1 cellular context compared by ENCODE assay signal in genomic region chr15:52301265-52301847, GRCh38.
TF ChIP-seq lines count a peak whose summit lies in the region.

No MANE protein-coding gene starts in this region.

TF ChIP-seq in HepG2, 621 proteins besides CTCF, POLR2A, EP300 and RAD21 (continued from another document and continues in another):
- TF ChIP-seq, protein P1, sequence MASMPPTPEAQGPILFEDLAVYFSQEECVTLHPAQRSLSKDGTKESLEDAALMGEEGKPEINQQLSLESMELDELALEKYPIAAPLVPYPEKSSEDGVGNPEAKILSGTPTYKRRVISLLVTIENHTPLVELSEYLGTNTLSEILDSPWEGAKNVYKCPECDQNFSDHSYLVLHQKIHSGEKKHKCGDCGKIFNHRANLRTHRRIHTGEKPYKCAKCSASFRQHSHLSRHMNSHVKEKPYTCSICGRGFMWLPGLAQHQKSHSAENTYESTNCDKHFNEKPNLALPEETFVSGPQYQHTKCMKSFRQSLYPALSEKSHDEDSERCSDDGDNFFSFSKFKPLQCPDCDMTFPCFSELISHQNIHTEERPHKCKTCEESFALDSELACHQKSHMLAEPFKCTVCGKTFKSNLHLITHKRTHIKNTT (CRISPR knock-in tag; IDR thresholded peaks at IDR 0.05) = no peak
- TF ChIP-seq TBX3 (IDR thresholded peaks at IDR 0.05; ENCODE audit: borderline replicate concordance) (no peak), NR2F6 (IDR thresholded peaks at IDR 0.05) (peak; percentile 12; the same call in 1 of the 2 replicates), NR2F6 (CRISPR knock-in tag; IDR thresholded peaks at IDR 0.05) (no peak), ZNF556 (CRISPR knock-in tag; IDR thresholded peaks at IDR 0.05; ENCODE audit: borderline replicate concordance) (no peak), U2AF1 (optimal IDR thresholded peaks at IDR 0.05; ENCODE audit: low read depth, low read length) (no peak), HIC2 (CRISPR knock-in tag; IDR thresholded peaks at IDR 0.05; ENCODE audit: low read depth) (no peak), NFE2L1 (CRISPR knock-in tag; IDR thresholded peaks at IDR 0.05; ENCODE audit: borderline replicate concordance) (no peak), ZNF235 (CRISPR knock-in tag; IDR thresholded peaks at IDR 0.05; ENCODE audit: borderline replicate concordance) (no peak), KAT2B (IDR thresholded peaks at IDR 0.05; ENCODE audit: borderline replicate concordance, low read depth, low read length) (no peak), ONECUT2 (CRISPR knock-in tag; IDR thresholded peaks at IDR 0.05) (no peak), AHR (CRISPR knock-in tag; IDR thresholded peaks at IDR 0.05) (no peak), FOXP4 (CRISPR knock-in tag; IDR thresholded peaks at IDR 0.05) (0 out of 2 replicates have a peak, but pooled peaks have one; percentile 25), ZMYM4 (CRISPR knock-in tag; IDR thresholded peaks at IDR 0.05) (0 out of 2 replicates have a peak, but pooled peaks have one; percentile 22), KAT8 (CRISPR knock-in tag; IDR thresholded peaks at IDR 0.05) (no peak), HNF4A (CRISPR knock-in tag; IDR thresholded peaks at IDR 0.05) (peak; percentile 69), GTF3A (CRISPR knock-in tag; conservative IDR thresholded peaks at IDR 0.05) (no peak), JUN (CRISPR knock-in tag; IDR thresholded peaks at IDR 0.05) (no peak), TBL1XR1 (IDR thresholded peaks at IDR 0.05; ENCODE audit: borderline replicate concordance, low read length, partially characterized antibody) (no peak), RCOR2 (CRISPR knock-in tag; IDR thresholded peaks at IDR 0.05) (0 out of 2 replicates have a peak, but pooled peaks have one; percentile 47), NFYC (CRISPR knock-in tag; IDR thresholded peaks at IDR 0.05) (no peak), CREM (IDR thresholded peaks at IDR 0.05) (no peak), CREM (CRISPR knock-in tag; IDR thresholded peaks at IDR 0.05) (no peak), JDP2 (CRISPR knock-in tag; IDR thresholded peaks at IDR 0.05; ENCODE audit: borderline replicate concordance) (no peak), ZNF20 (CRISPR knock-in tag; IDR thresholded peaks at IDR 0.05) (no peak), PHF5A (CRISPR knock-in tag; IDR thresholded peaks at IDR 0.05; ENCODE audit: low read depth, unreplicated experiment) (no peak), ZNF296 (CRISPR knock-in tag; conservative IDR thresholded peaks at IDR 0.05) (no peak), SOX5 (CRISPR knock-in tag; IDR thresholded peaks at IDR 0.05; ENCODE audit: borderline replicate concordance) (peak; percentile 31; the same call in 1 of the 2 replicates), PRDM15 (CRISPR knock-in tag; IDR thresholded peaks at IDR 0.05) (no peak), ZNF225 (CRISPR knock-in tag; IDR thresholded peaks at IDR 0.05) (no peak), SRF (IDR thresholded peaks at IDR 0.05; ENCODE audit: low read depth, low read length) (no peak), RXRB (CRISPR knock-in tag; IDR thresholded peaks at IDR 0.05; ENCODE audit: borderline replicate concordance) (0 out of 2 replicates have a peak, but pooled peaks have one; percentile 22), ZNF674 (CRISPR knock-in tag; IDR thresholded peaks at IDR 0.05; ENCODE audit: low read depth) (no peak), SRSF4 (IDR thresholded peaks at IDR 0.05; ENCODE audit: low read depth, low read length, poor library complexity, severe bottlenecking) (no peak), GATAD2A (CRISPR knock-in tag; IDR thresholded peaks at IDR 0.05) (0 out of 2 replicates have a peak, but pooled peaks have one; percentile 26), LCORL (IDR thresholded peaks at IDR 0.05) (no peak), LCORL (CRISPR knock-in tag; IDR thresholded peaks at IDR 0.05) (0 out of 2 replicates have a peak, but pooled peaks have one; percentile 42), MEF2D (CRISPR knock-in tag; IDR thresholded peaks at IDR 0.05) (no peak), FOXK1 (CRISPR knock-in tag; IDR thresholded peaks at IDR 0.05; ENCODE audit: borderline replicate concordance, low read depth) (no peak), XRCC5 (optimal IDR thresholded peaks at IDR 0.05; ENCODE audit: low read length) (no peak), AKAP8 (CRISPR knock-in tag; IDR thresholded peaks at IDR 0.05) (no peak), ZNF143 (CRISPR knock-in tag; IDR thresholded peaks at IDR 0.05) (no peak), RFXAP (CRISPR knock-in tag; IDR thresholded peaks at IDR 0.05; ENCODE audit: borderline replicate concordance) (no peak), ZNF772 (CRISPR knock-in tag; IDR thresholded peaks at IDR 0.05) (no peak), ZNF713 (CRISPR knock-in tag; IDR thresholded peaks at IDR 0.05) (no peak), HIVEP1 (CRISPR knock-in tag; IDR thresholded peaks at IDR 0.05) (no peak), RARA (CRISPR knock-in tag; IDR thresholded peaks at IDR 0.05) (0 out of 2 replicates have a peak, but pooled peaks have one; percentile 20), ATF1 (CRISPR knock-in tag; IDR thresholded peaks at IDR 0.05) (no peak)
- TF ChIP-seq, protein P2, sequence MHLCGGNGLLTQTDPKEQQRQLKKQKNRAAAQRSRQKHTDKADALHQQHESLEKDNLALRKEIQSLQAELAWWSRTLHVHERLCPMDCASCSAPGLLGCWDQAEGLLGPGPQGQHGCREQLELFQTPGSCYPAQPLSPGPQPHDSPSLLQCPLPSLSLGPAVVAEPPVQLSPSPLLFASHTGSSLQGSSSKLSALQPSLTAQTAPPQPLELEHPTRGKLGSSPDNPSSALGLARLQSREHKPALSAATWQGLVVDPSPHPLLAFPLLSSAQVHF (CRISPR knock-in tag; IDR thresholded peaks at IDR 0.05) = no peak
- TF ChIP-seq, protein P3, sequence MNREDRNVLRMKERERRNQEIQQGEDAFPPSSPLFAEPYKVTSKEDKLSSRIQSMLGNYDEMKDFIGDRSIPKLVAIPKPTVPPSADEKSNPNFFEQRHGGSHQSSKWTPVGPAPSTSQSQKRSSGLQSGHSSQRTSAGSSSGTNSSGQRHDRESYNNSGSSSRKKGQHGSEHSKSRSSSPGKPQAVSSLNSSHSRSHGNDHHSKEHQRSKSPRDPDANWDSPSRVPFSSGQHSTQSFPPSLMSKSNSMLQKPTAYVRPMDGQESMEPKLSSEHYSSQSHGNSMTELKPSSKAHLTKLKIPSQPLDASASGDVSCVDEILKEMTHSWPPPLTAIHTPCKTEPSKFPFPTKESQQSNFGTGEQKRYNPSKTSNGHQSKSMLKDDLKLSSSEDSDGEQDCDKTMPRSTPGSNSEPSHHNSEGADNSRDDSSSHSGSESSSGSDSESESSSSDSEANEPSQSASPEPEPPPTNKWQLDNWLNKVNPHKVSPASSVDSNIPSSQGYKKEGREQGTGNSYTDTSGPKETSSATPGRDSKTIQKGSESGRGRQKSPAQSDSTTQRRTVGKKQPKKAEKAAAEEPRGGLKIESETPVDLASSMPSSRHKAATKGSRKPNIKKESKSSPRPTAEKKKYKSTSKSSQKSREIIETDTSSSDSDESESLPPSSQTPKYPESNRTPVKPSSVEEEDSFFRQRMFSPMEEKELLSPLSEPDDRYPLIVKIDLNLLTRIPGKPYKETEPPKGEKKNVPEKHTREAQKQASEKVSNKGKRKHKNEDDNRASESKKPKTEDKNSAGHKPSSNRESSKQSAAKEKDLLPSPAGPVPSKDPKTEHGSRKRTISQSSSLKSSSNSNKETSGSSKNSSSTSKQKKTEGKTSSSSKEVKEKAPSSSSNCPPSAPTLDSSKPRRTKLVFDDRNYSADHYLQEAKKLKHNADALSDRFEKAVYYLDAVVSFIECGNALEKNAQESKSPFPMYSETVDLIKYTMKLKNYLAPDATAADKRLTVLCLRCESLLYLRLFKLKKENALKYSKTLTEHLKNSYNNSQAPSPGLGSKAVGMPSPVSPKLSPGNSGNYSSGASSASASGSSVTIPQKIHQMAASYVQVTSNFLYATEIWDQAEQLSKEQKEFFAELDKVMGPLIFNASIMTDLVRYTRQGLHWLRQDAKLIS (CRISPR knock-in tag; IDR thresholded peaks at IDR 0.05) = no peak
- TF ChIP-seq, protein P4, sequence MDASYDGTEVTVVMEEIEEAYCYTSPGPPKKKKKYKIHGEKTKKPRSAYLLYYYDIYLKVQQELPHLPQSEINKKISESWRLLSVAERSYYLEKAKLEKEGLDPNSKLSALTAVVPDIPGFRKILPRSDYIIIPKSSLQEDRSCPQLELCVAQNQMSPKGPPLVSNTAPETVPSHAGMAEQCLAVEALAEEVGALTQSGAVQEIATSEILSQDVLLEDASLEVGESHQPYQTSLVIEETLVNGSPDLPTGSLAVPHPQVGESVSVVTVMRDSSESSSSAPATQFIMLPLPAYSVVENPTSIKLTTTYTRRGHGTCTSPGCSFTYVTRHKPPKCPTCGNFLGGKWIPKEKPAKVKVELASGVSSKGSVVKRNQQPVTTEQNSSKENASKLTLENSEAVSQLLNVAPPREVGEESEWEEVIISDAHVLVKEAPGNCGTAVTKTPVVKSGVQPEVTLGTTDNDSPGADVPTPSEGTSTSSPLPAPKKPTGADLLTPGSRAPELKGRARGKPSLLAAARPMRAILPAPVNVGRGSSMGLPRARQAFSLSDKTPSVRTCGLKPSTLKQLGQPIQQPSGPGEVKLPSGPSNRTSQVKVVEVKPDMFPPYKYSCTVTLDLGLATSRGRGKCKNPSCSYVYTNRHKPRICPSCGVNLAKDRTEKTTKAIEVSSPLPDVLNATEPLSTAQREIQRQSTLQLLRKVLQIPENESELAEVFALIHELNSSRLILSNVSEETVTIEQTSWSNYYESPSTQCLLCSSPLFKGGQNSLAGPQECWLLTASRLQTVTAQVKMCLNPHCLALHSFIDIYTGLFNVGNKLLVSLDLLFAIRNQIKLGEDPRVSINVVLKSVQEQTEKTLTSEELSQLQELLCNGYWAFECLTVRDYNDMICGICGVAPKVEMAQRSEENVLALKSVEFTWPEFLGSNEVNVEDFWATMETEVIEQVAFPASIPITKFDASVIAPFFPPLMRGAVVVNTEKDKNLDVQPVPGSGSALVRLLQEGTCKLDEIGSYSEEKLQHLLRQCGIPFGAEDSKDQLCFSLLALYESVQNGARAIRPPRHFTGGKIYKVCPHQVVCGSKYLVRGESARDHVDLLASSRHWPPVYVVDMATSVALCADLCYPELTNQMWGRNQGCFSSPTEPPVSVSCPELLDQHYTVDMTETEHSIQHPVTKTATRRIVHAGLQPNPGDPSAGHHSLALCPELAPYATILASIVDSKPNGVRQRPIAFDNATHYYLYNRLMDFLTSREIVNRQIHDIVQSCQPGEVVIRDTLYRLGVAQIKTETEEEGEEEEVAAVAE (CRISPR knock-in tag; IDR thresholded peaks at IDR 0.05; ENCODE audit: borderline replicate concordance) = no peak
- TF ChIP-seq, protein P5, sequence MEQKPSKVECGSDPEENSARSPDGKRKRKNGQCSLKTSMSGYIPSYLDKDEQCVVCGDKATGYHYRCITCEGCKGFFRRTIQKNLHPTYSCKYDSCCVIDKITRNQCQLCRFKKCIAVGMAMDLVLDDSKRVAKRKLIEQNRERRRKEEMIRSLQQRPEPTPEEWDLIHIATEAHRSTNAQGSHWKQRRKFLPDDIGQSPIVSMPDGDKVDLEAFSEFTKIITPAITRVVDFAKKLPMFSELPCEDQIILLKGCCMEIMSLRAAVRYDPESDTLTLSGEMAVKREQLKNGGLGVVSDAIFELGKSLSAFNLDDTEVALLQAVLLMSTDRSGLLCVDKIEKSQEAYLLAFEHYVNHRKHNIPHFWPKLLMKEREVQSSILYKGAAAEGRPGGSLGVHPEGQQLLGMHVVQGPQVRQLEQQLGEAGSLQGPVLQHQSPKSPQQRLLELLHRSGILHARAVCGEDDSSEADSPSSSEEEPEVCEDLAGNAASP (CRISPR knock-in tag; IDR thresholded peaks at IDR 0.05; ENCODE audit: borderline replicate concordance) = peak; percentile 44; the same call in 1 of the 2 replicates
